ENCODE assay signal across 29 cellular contexts in the genomic region with DNA sequence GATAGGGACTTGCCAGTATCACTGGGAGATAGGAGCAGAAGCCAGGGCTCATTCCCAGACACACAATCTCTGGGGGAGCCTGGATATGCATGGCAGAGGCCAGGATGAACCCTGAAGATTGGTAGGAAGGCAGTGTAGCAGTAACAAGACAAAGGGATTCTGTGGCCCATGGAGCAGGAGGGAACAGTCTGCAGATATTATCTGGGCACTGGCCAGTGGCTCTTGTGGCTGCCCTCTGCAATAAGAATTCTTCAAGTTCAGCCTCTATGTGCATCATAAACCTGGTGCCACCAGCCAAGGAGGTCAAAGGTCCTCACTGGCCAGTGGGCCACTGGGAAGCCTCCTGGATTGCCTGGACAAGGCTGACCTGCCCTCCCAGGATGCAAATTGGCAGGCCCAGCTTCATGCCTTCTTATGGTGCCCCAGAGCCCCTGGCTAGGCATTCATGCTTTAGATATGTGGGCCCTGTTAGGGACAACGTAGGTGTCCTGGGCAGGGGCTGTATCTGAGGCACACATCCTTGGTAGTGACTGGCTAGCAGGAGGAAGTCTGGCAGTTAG. TPM values are rescaled to one million over a fixed set of nuclear protein-coding genes. Genes with fewer than 3 reads are reported as not detected.
DNase-seq lines count a peak whose midpoint lies in the region; ATAC-seq, FAIRE-seq and TF ChIP-seq lines count a peak whose summit lies in the region.
"Had no signal": no experiment of that assay in that cellular context is flagged by ENCODE, and none has a peak within 500 bp of the region (broad histone marks: within the 10 kb centered on the region; RNA-seq: fewer than 3 reads in every experiment).

No MANE protein-coding gene starts in this region.

- H3K27ac Mint-ChIP-seq in chondrocyte (ENCODE audit: unreplicated experiment) = no peak overlapping the region
- H3K27ac Mint-ChIP-seq in GM23338 = no peak overlapping the region
- peak overlapping the region in 1 of 2 donors; percentile 34 for H3K27ac Mint-ChIP-seq in effector memory CD8-positive, alpha-beta T cell
- H3K27ac Mint-ChIP-seq: memory B cell, T-helper 17 cell had no signal

- H2AK5ac ChIP-seq in trophoblast cell (ENCODE audit: low read length) = no peak overlapping the region

- peaks cover 99% of the 10 kb centered on the region for H4K20me1 ChIP-seq in HepG2 (ENCODE audit: insufficient read depth, low read length)
- peaks cover 14% of the 10 kb centered on the region for H4K20me1 ChIP-seq in GM23338 (replicated peaks; ENCODE audit: insufficient read depth)

- no peak overlapping the region for H4K8ac ChIP-seq in trophoblast cell (ENCODE audit: low read depth, low read length)

- ATAC-seq in HepG2 (no peak), right lobe of liver (no peak), upper lobe of right lung (no peak), HG03108 (IDR thresholded peaks at IDR 0.05; ENCODE audit: unreplicated experiment) (no peak), GM23338 (no peak)
- no peak for ATAC-seq in effector memory CD8-positive, alpha-beta T cell (replicated peaks)
- ATAC-seq: K562, left lung, PC-3, T-helper 17 cell had no signal

- H3K18ac ChIP-seq in trophoblast cell (ENCODE audit: low read length) = peak overlapping the region; percentile 48

- TF ChIP-seq CTCF in HepG2 (CRISPR knock-in tag; IDR thresholded peaks at IDR 0.05) (no peak), right lobe of liver (IDR thresholded peaks at IDR 0.05) (no peak), chondrocyte (IDR thresholded peaks at IDR 0.05) (no peak), upper lobe of right lung (IDR thresholded peaks at IDR 0.05) (no peak), GM23338 (conservative IDR thresholded peaks at IDR 0.05; ENCODE audit: low read depth in 2 of 2) (no peak)

- H3K36me3 ChIP-seq in HepG2 (replicated peaks in 1 of 2; ENCODE audit: control insufficient read depth in 1 of 2, insufficient read depth in 2 of 2, low read length in 2 of 2) (peaks cover 35 to 92% of the 10 kb centered on the region in 2 experiments), right lobe of liver (no peaks in the 10 kb centered on the region), trophoblast cell (ENCODE audit: control insufficient read depth in 1 of 2, insufficient read depth in 2 of 2, low read length in 2 of 2) (peaks cover 13 to 26% of the 10 kb centered on the region in 2 experiments), upper lobe of right lung (no peaks in the 10 kb centered on the region), GM23338 (ENCODE audit: insufficient read depth) (no peaks in the 10 kb centered on the region; the same call in 1 of the 2 replicates)
- H3K36me3 ChIP-seq: BE2C, left lung, thyroid gland had no signal

- no peak overlapping the region for H3K14ac ChIP-seq in trophoblast cell (ENCODE audit: low read length)

- no peaks in the 10 kb centered on the region for H3K27me3 ChIP-seq in HepG2 (ENCODE audit: control insufficient read depth in 1 of 2, insufficient read depth in 2 of 2, low read length in 2 of 2)
- H3K27me3 ChIP-seq in right lobe of liver = no peaks in the 10 kb centered on the region
- no peaks in the 10 kb centered on the region for H3K27me3 ChIP-seq in trophoblast cell (ENCODE audit: insufficient read depth, low read length)
- H3K27me3 ChIP-seq in upper lobe of right lung = no peaks in the 10 kb centered on the region
- no peaks in the 10 kb centered on the region for H3K27me3 ChIP-seq in GM23338 (ENCODE audit: insufficient read depth)
- H3K27me3 ChIP-seq: BE2C, left lung, thyroid gland had no signal

- no peak overlapping the region for H3K4ac ChIP-seq in trophoblast cell (ENCODE audit: low read depth, low read length)

- H4K12ac ChIP-seq in trophoblast cell (ENCODE audit: low read depth, low read length) = no peak overlapping the region

- no peak overlapping the region for H2BK5ac ChIP-seq in trophoblast cell (ENCODE audit: low read depth, low read length, poor library complexity)

- intact Hi-C loops in HepG2 (cut with micrococcal nuclease; ENCODE audit: unreplicated experiment) (no loop called here), right lobe of liver (cut with DNase I) (no loop called here), upper lobe of right lung (cut with DNase I) (no loop called here)

- no peak; a peak in 1 of 4 replicates for TF ChIP-seq POLR2A in HepG2 (IDR thresholded peaks at IDR 0.05; ENCODE audit: insufficient read depth in 1 of 2, low read depth in 2 of 2, low read length in 2 of 2)
- no peak for TF ChIP-seq POLR2A in right lobe of liver (IDR thresholded peaks at IDR 0.05)

- no peak overlapping the region for H2AFZ ChIP-seq in HepG2 (ENCODE audit: low read length)
- H2AFZ ChIP-seq in trophoblast cell (ENCODE audit: insufficient read depth, low read length, poor library complexity) = no peak overlapping the region
- H2AFZ ChIP-seq in GM23338 = no peak overlapping the region

- CTCF ChIA-PET in HepG2 (lab: Yijun Ruan, JAX; ENCODE audit: low intra/inter-chr PET ratio, low total read pairs) = no interaction called here

- DNase-seq in HepG2 (ENCODE audit: low spot score) (no peak), right lobe of liver (no peak), chondrocyte (ENCODE audit: low spot score) (peak; percentile 34), trophoblast cell (no peak), upper lobe of right lung (peak; percentile 43), GM23338 (ENCODE audit: low spot score) (no peak)
- no peak for DNase-seq in effector memory CD8-positive, alpha-beta T cell
- DNase-seq: ACHN; activated CD4-positive, alpha-beta T cell treated with anti-CD3 and anti-CD28 coated beads, Interleukin-2, amount 50 U/mL, for 48 hours; activated CD4-positive, CD25-positive, alpha-beta regulatory T cell treated with anti-CD3 and anti-CD28 coated beads, Interleukin-2, amount 50 U/mL, for 72 hours; activated CD8-positive, alpha-beta memory T cell treated with anti-CD3 and anti-CD28 coated beads, Interleukin-2, amount 50 U/mL, for 4 hours; amniotic stem cell; BE2C; cortex of kidney; glutamatergic neuron; left lung; NCI-H1417; NCI-H2029 treated with DMSO at 0.1 percent for 48 hours; PC-3; stimulated activated CD4-positive, alpha-beta T cell treated with anti-CD3 and anti-CD28 coated beads, Interleukin-15, amount 100 ng/mL, for 24 hours; stimulated activated naive CD4-positive, alpha-beta T cell treated with Interleukin-2 at 50 U/mL for 16 hours; T-helper 17 cell; thyroid gland had no signal

- H4K91ac ChIP-seq in trophoblast cell (ENCODE audit: low read depth, low read length) = no peak overlapping the region

- H3K36me3 Mint-ChIP-seq in chondrocyte (ENCODE audit: low read depth) = peaks cover 6% of the 10 kb centered on the region
- peaks cover 32% of the 10 kb centered on the region for H3K36me3 Mint-ChIP-seq in GM23338 (ENCODE audit: low read depth)
- peaks cover 3% of the 10 kb centered on the region for H3K36me3 Mint-ChIP-seq in effector memory CD8-positive, alpha-beta T cell (ENCODE audit: insufficient read depth)
- H3K36me3 Mint-ChIP-seq: activated naive CD4-positive, alpha-beta T cell treated with anti-CD3 and anti-CD28 coated beads, Interleukin-2, amount 50 U/mL, for 24 hours had no signal

- no peak overlapping the region for H2BK12ac ChIP-seq in trophoblast cell (ENCODE audit: low read length)

- WGBS in HepG2 (ENCODE audit: low lambda C conversion rate) = 100% methylated on average over 1 of the region's 1 CpG
- no CpG with 5 or more reads among the region's 1 CpG for WGBS in right lobe of liver (ENCODE audit: insufficient coverage, low coverage, low lambda C conversion rate, missing lambda C conversion rate)
- no CpG with 5 or more reads among the region's 1 CpG for WGBS in trophoblast cell (ENCODE audit: extremely low coverage, insufficient coverage, insufficient read length)

- H3K9me3 Mint-ChIP-seq in chondrocyte (ENCODE audit: low read depth) (no peaks in the 10 kb centered on the region), GM23338 (no peaks in the 10 kb centered on the region; the same call in 2 of the 3 replicates)
- no peaks in the 10 kb centered on the region for H3K9me3 Mint-ChIP-seq in effector memory CD8-positive, alpha-beta T cell
- H3K9me3 Mint-ChIP-seq: activated naive CD4-positive, alpha-beta T cell treated with anti-CD3 and anti-CD28 coated beads, Interleukin-2, amount 50 U/mL, for 24 hours; memory B cell; neural crest cell had no signal

- peaks cover 6% of the 10 kb centered on the region for H3K79me1 ChIP-seq in trophoblast cell (ENCODE audit: low read length)

- no peak for TF ChIP-seq RAD21 in HepG2 (CRISPR knock-in tag; IDR thresholded peaks at IDR 0.05)

- H3K79me2 ChIP-seq in HepG2 (ENCODE audit: insufficient read depth, low read length) (peaks cover 98% of the 10 kb centered on the region), trophoblast cell (ENCODE audit: control insufficient read depth, insufficient read depth, low read length, poor library complexity) (no peaks in the 10 kb centered on the region), GM23338 (replicated peaks; ENCODE audit: insufficient read depth) (peaks cover 7% of the 10 kb centered on the region; the same call in 1 of the 2 replicates)

- no peaks in the 10 kb centered on the region for H3F3A ChIP-seq in GM23338 (replicated peaks; ENCODE audit: low read depth)

- in situ Hi-C loops in HepG2 (cut with HindIII; ENCODE audit: extremely low pct_ligation_motif_present, low pct_unique_long_range_greater_than_20kb) = no loop called here

- no peak overlapping the region for H3K23ac ChIP-seq in trophoblast cell (ENCODE audit: low read length)

- H3K4me2 ChIP-seq in HepG2 (ENCODE audit: low read depth, low read length) (no peak overlapping the region), trophoblast cell (ENCODE audit: low read length) (no peak overlapping the region), GM23338 (no peak overlapping the region)

- H3K27ac ChIP-seq in HepG2 (ENCODE audit: extremely low read length, insufficient read depth, low read length) (no peak overlapping the region), right lobe of liver (no peak overlapping the region), trophoblast cell (ENCODE audit: low read depth, low read length) (no peak overlapping the region), upper lobe of right lung (no peak overlapping the region), GM23338 (ENCODE audit: low read depth) (no peak overlapping the region)
- H3K27ac ChIP-seq: left lung, thyroid gland had no signal

- BruUV-seq in HepG2 (replicated peaks; lab: Mats Ljungman, UMichigan) = no TSS peak

- no peak overlapping the region for H3K4me3 ChIP-seq in HepG2 (replicated peaks in 1 of 3; ENCODE audit: insufficient read depth in 1 of 3, low read depth in 2 of 3, low read length in 3 of 3)
- no peak overlapping the region for H3K4me3 ChIP-seq in right lobe of liver
- no peak overlapping the region for H3K4me3 ChIP-seq in trophoblast cell (ENCODE audit: low read depth, low read length)
- no peak overlapping the region for H3K4me3 ChIP-seq in upper lobe of right lung
- H3K4me3 ChIP-seq in GM23338 = no peak overlapping the region
- H3K4me3 ChIP-seq: K562, left lung, thyroid gland had no signal

- peaks cover 97% of the 10 kb centered on the region for H3K4me1 ChIP-seq in HepG2 (ENCODE audit: insufficient read depth, low read length)
- H3K4me1 ChIP-seq in right lobe of liver = no peaks in the 10 kb centered on the region
- peaks cover 13 to 19% of the 10 kb centered on the region in 2 experiments for H3K4me1 ChIP-seq in trophoblast cell (ENCODE audit: control insufficient read depth in 1 of 2, insufficient read depth in 2 of 2, low read length in 2 of 2)
- H3K4me1 ChIP-seq in upper lobe of right lung = peaks cover 13% of the 10 kb centered on the region
- peaks cover 6% of the 10 kb centered on the region; the same call in 1 of the 2 replicates for H3K4me1 ChIP-seq in GM23338 (ENCODE audit: insufficient read depth)
- H3K4me1 ChIP-seq: BE2C had no signal

- no peaks in the 10 kb centered on the region for H3K9me2 ChIP-seq in GM23338 (ENCODE audit: insufficient read depth)

- H3K9ac ChIP-seq in HepG2 (ENCODE audit: insufficient read depth, low read depth, low read length) = no peak overlapping the region
- H3K9ac ChIP-seq in trophoblast cell (ENCODE audit: low read length) = no peak overlapping the region

- H3K27me3 Mint-ChIP-seq in chondrocyte (ENCODE audit: low read depth) (no peaks in the 10 kb centered on the region), GM23338 (ENCODE audit: insufficient read depth, low read depth, poor library complexity) (peaks cover 18% of the 10 kb centered on the region)
- H3K27me3 Mint-ChIP-seq in effector memory CD8-positive, alpha-beta T cell = no peaks in the 10 kb centered on the region
- H3K27me3 Mint-ChIP-seq: activated naive CD4-positive, alpha-beta T cell treated with anti-CD3 and anti-CD28 coated beads, Interleukin-2, amount 50 U/mL, for 24 hours; memory B cell; T-helper 17 cell had no signal

- TF ChIP-seq EP300 in HepG2 (IDR thresholded peaks at IDR 0.05; ENCODE audit: low read depth in 2 of 2, low read length in 2 of 2) = no peak
- no peak for TF ChIP-seq EP300 in HepG2 (CRISPR knock-in tag; IDR thresholded peaks at IDR 0.05; ENCODE audit: borderline replicate concordance)

- H3K4me1 Mint-ChIP-seq in chondrocyte (ENCODE audit: low read depth) = peaks cover 19% of the 10 kb centered on the region
- peaks cover 10% of the 10 kb centered on the region; the same call in 2 of the 3 replicates for H3K4me1 Mint-ChIP-seq in GM23338
- peaks cover 0 to 2% of the 10 kb centered on the region in 2 donors for H3K4me1 Mint-ChIP-seq in effector memory CD8-positive, alpha-beta T cell (ENCODE audit: low read depth in 2 of 2)
- H3K4me1 Mint-ChIP-seq: activated naive CD4-positive, alpha-beta T cell treated with anti-CD3 and anti-CD28 coated beads, Interleukin-2, amount 50 U/mL, for 24 hours had no signal

- FAIRE-seq in HepG2 (lab: Jason Lieb, UNC) = no peak
- FAIRE-seq: HTR-8/SVneo, K562 had no signal

- POLR2A ChIA-PET in HepG2 (lab: Yijun Ruan, JAX) = interaction anchor here (0.7 to 1.1 kb wide), 2 partner anchors 111 to 635 kb away, joined by 3 read pairs; no protein-coding TSS in a partner anchor

- H3K4me3 Mint-ChIP-seq in chondrocyte (ENCODE audit: unreplicated experiment) = no peak overlapping the region
- H3K4me3 Mint-ChIP-seq in GM23338 = no peak overlapping the region
- H3K4me3 Mint-ChIP-seq in effector memory CD8-positive, alpha-beta T cell = no peak overlapping the region
- H3K4me3 Mint-ChIP-seq: activated naive CD4-positive, alpha-beta T cell treated with anti-CD3 and anti-CD28 coated beads, Interleukin-2, amount 50 U/mL, for 24 hours; memory B cell; neural crest cell; T-helper 17 cell had no signal

- H3K9me3 ChIP-seq in HepG2 (ENCODE audit: low read length) = no peaks in the 10 kb centered on the region
- no peaks in the 10 kb centered on the region for H3K9me3 ChIP-seq in right lobe of liver
- H3K9me3 ChIP-seq in trophoblast cell (ENCODE audit: insufficient read depth, low read depth, low read length) = no peaks in the 10 kb centered on the region
- no peaks in the 10 kb centered on the region for H3K9me3 ChIP-seq in upper lobe of right lung
- H3K9me3 ChIP-seq: BE2C, left lung, thyroid gland had no signal

- H2BK120ac ChIP-seq in trophoblast cell (ENCODE audit: insufficient read depth, low read length, poor library complexity) = no peak overlapping the region

RNA-seq across cellular contexts. Expression of gene KCNQ1OT1, which starts 29.2 kb away (rescaled TPM):
- 2.5 and 18.9 TPM in 2 replicates for total RNA-seq in HepG2 (2016; rRNA removed; fragmentation: Illumina TruSeq; extraction: Trizol)
- total RNA-seq in HepG2 (2016; cell fraction: cytosol; rRNA removed; fragmentation: Illumina TruSeq; extraction: Trizol; ENCODE audit: low read depth) = 0.30 and 0.35 TPM in 2 replicates
- total RNA-seq in HepG2 (2016; cell fraction: insoluble cytoplasmic fraction; rRNA removed; fragmentation: Illumina TruSeq; extraction: Trizol) = 2.0 and 16.5 TPM in 2 replicates
- total RNA-seq in HepG2 (2016; cell fraction: membrane; rRNA removed; fragmentation: Illumina TruSeq; extraction: Trizol) = 0.90 and 1.1 TPM in 2 replicates
- 66.8 and 83.4 TPM in 2 replicates for total RNA-seq in HepG2 (2016; cell fraction: nucleus; rRNA removed; fragmentation: Illumina TruSeq; extraction: Trizol)
- polyA plus RNA-seq in HepG2 (2011; rRNA removed) = 1.3 TPM in 2 replicates
- 0.05 TPM in 2 replicates for polyA plus RNA-seq in HepG2 (2011; cell fraction: cytosol; rRNA removed)
- polyA plus RNA-seq in HepG2 (2011; cell fraction: nucleus; rRNA removed) = 11.8 and 14.7 TPM in 2 replicates
- 1.9 and 2.0 TPM in 2 replicates for polyA plus RNA-seq in HepG2 (2012)
- polyA plus RNA-seq in HepG2 (2016; cell fraction: cytosol; fragmentation: Illumina TruSeq; extraction: Trizol; ENCODE audit: low read depth) = 0.01 and 0.02 TPM in 2 replicates
- 0.15 and 0.17 TPM in 2 replicates for polyA plus RNA-seq in HepG2 (2016; cell fraction: insoluble cytoplasmic fraction; fragmentation: Illumina TruSeq; extraction: Trizol; ENCODE audit: low read depth)
- polyA plus RNA-seq in HepG2 (2016; cell fraction: membrane; fragmentation: Illumina TruSeq; extraction: Trizol; ENCODE audit: low read depth) = 0.03 and 0.06 TPM in 2 replicates
- 8.4 and 10.5 TPM in 2 replicates for polyA plus RNA-seq in HepG2 (2016; cell fraction: nucleus; fragmentation: Illumina TruSeq; extraction: Trizol; ENCODE audit: insufficient read depth, low read depth)
- 0.05 and 36.1 TPM in 2 replicates for polyA minus RNA-seq in HepG2 (2011; rRNA and poly(A)+ RNA removed; ENCODE audit: low replicate concordance)
- 0.79 and 0.97 TPM in 2 replicates for polyA minus RNA-seq in HepG2 (2011; cell fraction: cytosol; rRNA and poly(A)+ RNA removed)
- 112 and 125 TPM in 2 replicates for polyA minus RNA-seq in HepG2 (2011; cell fraction: nucleus; rRNA and poly(A)+ RNA removed)
- 1 to 10 TPM in 2 of 6 experiments, under 1 TPM in 4; 0.37 to 1.7 (median 0.60) TPM for total RNA-seq in right lobe of liver
- 2.5 to 8.5 TPM (median 2.7 TPM) in 3 replicates for total RNA-seq in chondrocyte
- polyA plus RNA-seq in trophoblast cell (2013) = 0.19 and 0.21 TPM in 2 replicates
- 2.0 TPM for total RNA-seq in upper lobe of right lung
- 2.8 and 4.2 TPM in 2 replicates for total RNA-seq in GM23338 (2014; rRNA removed; shearing (Covaris generic))
- polyA plus RNA-seq in GM23338 (2016; fragmentation: Nextera tagmentation; extraction: Ambion mirVana) = 0.89 and 1.5 TPM in 2 replicates

Comparison
In these comparisons a context has a peak if more than half of its experiments do, and no peak if none do; other contexts are left out.
1. DNase-seq: peak in chondrocyte (single experiment) and upper lobe of right lung (single experiment); none in HepG2 (single experiment), right lobe of liver (0 of 3), trophoblast cell (0 of 2), GM23338 (single experiment) and effector memory CD8-positive, alpha-beta T cell (0 of 3).